1 cellular context compared by ENCODE assay signal in genomic region chr3:17742092-17742836, GRCh38.
TF ChIP-seq lines count a peak whose summit lies in the region.

A gene with protein sequence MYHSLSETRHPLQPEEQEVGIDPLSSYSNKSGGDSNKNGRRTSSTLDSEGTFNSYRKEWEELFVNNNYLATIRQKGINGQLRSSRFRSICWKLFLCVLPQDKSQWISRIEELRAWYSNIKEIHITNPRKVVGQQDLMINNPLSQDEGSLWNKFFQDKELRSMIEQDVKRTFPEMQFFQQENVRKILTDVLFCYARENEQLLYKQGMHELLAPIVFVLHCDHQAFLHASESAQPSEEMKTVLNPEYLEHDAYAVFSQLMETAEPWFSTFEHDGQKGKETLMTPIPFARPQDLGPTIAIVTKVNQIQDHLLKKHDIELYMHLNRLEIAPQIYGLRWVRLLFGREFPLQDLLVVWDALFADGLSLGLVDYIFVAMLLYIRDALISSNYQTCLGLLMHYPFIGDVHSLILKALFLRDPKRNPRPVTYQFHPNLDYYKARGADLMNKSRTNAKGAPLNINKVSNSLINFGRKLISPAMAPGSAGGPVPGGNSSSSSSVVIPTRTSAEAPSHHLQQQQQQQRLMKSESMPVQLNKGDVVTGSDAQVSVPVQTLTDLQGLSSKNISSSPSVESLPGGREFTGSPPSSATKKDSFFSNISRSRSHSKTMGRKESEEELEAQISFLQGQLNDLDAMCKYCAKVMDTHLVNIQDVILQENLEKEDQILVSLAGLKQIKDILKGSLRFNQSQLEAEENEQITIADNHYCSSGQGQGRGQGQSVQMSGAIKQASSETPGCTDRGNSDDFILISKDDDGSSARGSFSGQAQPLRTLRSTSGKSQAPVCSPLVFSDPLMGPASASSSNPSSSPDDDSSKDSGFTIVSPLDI (minus strand): TSS chr3:17742631. CDS start chr3:17508570, 234,061 bp downstream.

TF ChIP-seq in HEK293, 187 proteins besides CTCF, POLR2A, EP300 and RAD21 (continued from another document and continues in another):
- peak; percentile 71 for TF ChIP-seq INSM2 (tag by site-specific recombination; IDR thresholded peaks at IDR 0.05)
- TF ChIP-seq ZNF146 (tag by site-specific recombination; IDR thresholded peaks at IDR 0.05) = peak; percentile 19; the same call in 1 of the 2 replicates
- TF ChIP-seq ZNF791 (tag by site-specific recombination; IDR thresholded peaks at IDR 0.05) = no peak
- TF ChIP-seq, protein P1, sequence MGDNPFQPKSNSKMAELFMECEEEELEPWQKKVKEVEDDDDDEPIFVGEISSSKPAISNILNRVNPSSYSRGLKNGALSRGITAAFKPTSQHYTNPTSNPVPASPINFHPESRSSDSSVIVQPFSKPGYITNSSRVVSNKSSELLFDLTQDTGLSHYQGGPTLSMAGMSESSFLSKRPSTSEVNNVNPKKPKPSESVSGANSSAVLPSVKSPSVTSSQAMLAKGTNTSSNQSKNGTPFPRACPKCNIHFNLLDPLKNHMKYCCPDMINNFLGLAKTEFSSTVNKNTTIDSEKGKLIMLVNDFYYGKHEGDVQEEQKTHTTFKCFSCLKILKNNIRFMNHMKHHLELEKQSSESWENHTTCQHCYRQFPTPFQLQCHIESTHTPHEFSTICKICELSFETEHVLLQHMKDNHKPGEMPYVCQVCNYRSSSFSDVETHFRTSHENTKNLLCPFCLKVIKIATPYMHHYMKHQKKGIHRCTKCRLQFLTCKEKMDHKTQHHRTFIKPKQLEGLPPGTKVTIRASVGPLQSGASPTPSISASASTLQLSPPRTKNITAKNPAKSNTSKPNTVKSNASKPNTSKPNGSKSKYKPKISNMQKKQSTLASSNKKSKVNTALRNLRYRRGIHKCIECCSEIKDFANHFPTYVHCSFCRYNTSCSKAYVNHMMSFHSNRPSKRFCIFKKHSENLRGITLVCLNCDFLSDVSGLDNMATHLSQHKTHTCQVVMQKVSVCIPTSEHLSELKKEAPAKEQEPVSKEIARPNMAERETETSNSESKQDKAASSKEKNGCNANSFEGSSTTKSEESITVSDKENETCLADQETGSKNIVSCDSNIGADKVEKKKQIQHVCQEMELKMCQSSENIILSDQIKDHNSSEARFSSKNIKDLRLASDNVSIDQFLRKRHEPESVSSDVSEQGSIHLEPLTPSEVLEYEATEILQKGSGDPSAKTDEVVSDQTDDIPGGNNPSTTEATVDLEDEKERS (tag by site-specific recombination; IDR thresholded peaks at IDR 0.05) = no peak
- no peak for TF ChIP-seq ZNF223 (tag by site-specific recombination; IDR thresholded peaks at IDR 0.05)
- TF ChIP-seq ZNF239 (tag by site-specific recombination; IDR thresholded peaks at IDR 0.05) = no peak; the same call in 1 of the 2 replicates
- TF ChIP-seq ZNF560 (tag by site-specific recombination; IDR thresholded peaks at IDR 0.05; ENCODE audit: borderline replicate concordance) = no peak
- TF ChIP-seq ZNF157 (tag by site-specific recombination; IDR thresholded peaks at IDR 0.05) = no peak
- TF ChIP-seq ZNF664 (tag by site-specific recombination; IDR thresholded peaks at IDR 0.05) = no peak
- TF ChIP-seq BCL11B (tag by site-specific recombination; IDR thresholded peaks at IDR 0.05; ENCODE audit: low read depth) = peak; percentile 96
- TF ChIP-seq ZNF175 (tag by site-specific recombination; IDR thresholded peaks at IDR 0.05) = no peak
- TF ChIP-seq, protein P2, sequence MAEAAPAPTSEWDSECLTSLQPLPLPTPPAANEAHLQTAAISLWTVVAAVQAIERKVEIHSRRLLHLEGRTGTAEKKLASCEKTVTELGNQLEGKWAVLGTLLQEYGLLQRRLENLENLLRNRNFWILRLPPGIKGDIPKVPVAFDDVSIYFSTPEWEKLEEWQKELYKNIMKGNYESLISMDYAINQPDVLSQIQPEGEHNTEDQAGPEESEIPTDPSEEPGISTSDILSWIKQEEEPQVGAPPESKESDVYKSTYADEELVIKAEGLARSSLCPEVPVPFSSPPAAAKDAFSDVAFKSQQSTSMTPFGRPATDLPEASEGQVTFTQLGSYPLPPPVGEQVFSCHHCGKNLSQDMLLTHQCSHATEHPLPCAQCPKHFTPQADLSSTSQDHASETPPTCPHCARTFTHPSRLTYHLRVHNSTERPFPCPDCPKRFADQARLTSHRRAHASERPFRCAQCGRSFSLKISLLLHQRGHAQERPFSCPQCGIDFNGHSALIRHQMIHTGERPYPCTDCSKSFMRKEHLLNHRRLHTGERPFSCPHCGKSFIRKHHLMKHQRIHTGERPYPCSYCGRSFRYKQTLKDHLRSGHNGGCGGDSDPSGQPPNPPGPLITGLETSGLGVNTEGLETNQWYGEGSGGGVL (tag by site-specific recombination; IDR thresholded peaks at IDR 0.05) = peak; percentile 95
- no peak for TF ChIP-seq ZNF544 (tag by site-specific recombination; IDR thresholded peaks at IDR 0.05)
- TF ChIP-seq ZNF768 (tag by site-specific recombination; IDR thresholded peaks at IDR 0.05) = peak; percentile 53; the same call in 1 of the 2 replicates
- TF ChIP-seq OVOL3 (tag by site-specific recombination; IDR thresholded peaks at IDR 0.05) = 0 out of 2 replicates have a peak, but pooled peaks have one; percentile 56
- TF ChIP-seq ZNF670 (tag by site-specific recombination; IDR thresholded peaks at IDR 0.05; ENCODE audit: low read depth) = no peak
- no peak for TF ChIP-seq ZFP41 (tag by site-specific recombination; IDR thresholded peaks at IDR 0.05; ENCODE audit: borderline replicate concordance)
- TF ChIP-seq ATF2 (tag by site-specific recombination; IDR thresholded peaks at IDR 0.05; ENCODE audit: low read depth) = no peak
- TF ChIP-seq GLI2 (tag by site-specific recombination; IDR thresholded peaks at IDR 0.05; ENCODE audit: borderline replicate concordance, low read depth) = no peak
- no peak for TF ChIP-seq ZNF514 (tag by site-specific recombination; IDR thresholded peaks at IDR 0.05)
- TF ChIP-seq ZNF449 (tag by site-specific recombination; IDR thresholded peaks at IDR 0.05) = peak; percentile 65
- 0 out of 2 replicates have a peak, but pooled peaks have one; percentile 59 for TF ChIP-seq ZNF394 (tag by site-specific recombination; IDR thresholded peaks at IDR 0.05; ENCODE audit: borderline replicate concordance)
- no peak for TF ChIP-seq ZNF354C (tag by site-specific recombination; IDR thresholded peaks at IDR 0.05; ENCODE audit: borderline replicate concordance, low read depth)
- TF ChIP-seq PATZ1 (tag by site-specific recombination; IDR thresholded peaks at IDR 0.05) = peak; percentile 94
- no peak for TF ChIP-seq HOXA7 (CRISPR knock-in tag; IDR thresholded peaks at IDR 0.05; ENCODE audit: borderline replicate concordance)
- TF ChIP-seq MYNN (tag by site-specific recombination; IDR thresholded peaks at IDR 0.05; ENCODE audit: borderline replicate concordance) = no peak
- no peak for TF ChIP-seq SETDB1 (IDR thresholded peaks at IDR 0.05; ENCODE audit: insufficient read length, low read length)
- TF ChIP-seq ZNF473 (tag by site-specific recombination; IDR thresholded peaks at IDR 0.05) = no peak
- TF ChIP-seq ZNF747 (tag by site-specific recombination; IDR thresholded peaks at IDR 0.05) = no peak
- peak; percentile 92 for TF ChIP-seq SP7 (tag by site-specific recombination; IDR thresholded peaks at IDR 0.05)
- no peak for TF ChIP-seq ZNF214 (tag by site-specific recombination; IDR thresholded peaks at IDR 0.05; ENCODE audit: borderline replicate concordance)
- peak; percentile 30; the same call in 1 of the 2 replicates for TF ChIP-seq ZNF585B (tag by site-specific recombination; IDR thresholded peaks at IDR 0.05)
- no peak for TF ChIP-seq ZNF549 (tag by site-specific recombination; IDR thresholded peaks at IDR 0.05)
- TF ChIP-seq ZNF416 (tag by site-specific recombination; IDR thresholded peaks at IDR 0.05) = no peak
- TF ChIP-seq, protein P3, sequence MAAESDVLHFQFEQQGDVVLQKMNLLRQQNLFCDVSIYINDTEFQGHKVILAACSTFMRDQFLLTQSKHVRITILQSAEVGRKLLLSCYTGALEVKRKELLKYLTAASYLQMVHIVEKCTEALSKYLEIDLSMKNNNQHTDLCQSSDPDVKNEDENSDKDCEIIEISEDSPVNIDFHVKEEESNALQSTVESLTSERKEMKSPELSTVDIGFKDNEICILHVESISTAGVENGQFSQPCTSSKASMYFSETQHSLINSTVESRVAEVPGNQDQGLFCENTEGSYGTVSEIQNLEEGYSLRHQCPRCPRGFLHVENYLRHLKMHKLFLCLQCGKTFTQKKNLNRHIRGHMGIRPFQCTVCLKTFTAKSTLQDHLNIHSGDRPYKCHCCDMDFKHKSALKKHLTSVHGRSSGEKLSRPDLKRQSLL (tag by site-specific recombination; IDR thresholded peaks at IDR 0.05) = no peak
- TF ChIP-seq KLF16 (tag by site-specific recombination; IDR thresholded peaks at IDR 0.05) = peak; percentile 89
- TF ChIP-seq ZNF37A (tag by site-specific recombination; IDR thresholded peaks at IDR 0.05) = peak; percentile 61; the same call in 1 of the 2 replicates
- TF ChIP-seq KLF1 (tag by site-specific recombination; IDR thresholded peaks at IDR 0.05) = peak; percentile 85
- peak; percentile 75; the same call in 1 of the 2 replicates for TF ChIP-seq ZNF629 (tag by site-specific recombination; IDR thresholded peaks at IDR 0.05)
- TF ChIP-seq TCF7L2 (IDR thresholded peaks at IDR 0.05; ENCODE audit: borderline replicate concordance, low read depth, low read length) = no peak; the same call in 1 of the 2 replicates
- no peak for TF ChIP-seq MEIS1 (CRISPR knock-in tag; IDR thresholded peaks at IDR 0.05; ENCODE audit: borderline replicate concordance)
- peak; percentile 71 for TF ChIP-seq ZNF660 (tag by site-specific recombination; IDR thresholded peaks at IDR 0.05)
- TF ChIP-seq ZNF274 (IDR thresholded peaks at IDR 0.05; ENCODE audit: low read length) = no peak
- TF ChIP-seq ZNF274 (tag by site-specific recombination; IDR thresholded peaks at IDR 0.05; ENCODE audit: borderline replicate concordance) = no peak
- TF ChIP-seq, protein P4, sequence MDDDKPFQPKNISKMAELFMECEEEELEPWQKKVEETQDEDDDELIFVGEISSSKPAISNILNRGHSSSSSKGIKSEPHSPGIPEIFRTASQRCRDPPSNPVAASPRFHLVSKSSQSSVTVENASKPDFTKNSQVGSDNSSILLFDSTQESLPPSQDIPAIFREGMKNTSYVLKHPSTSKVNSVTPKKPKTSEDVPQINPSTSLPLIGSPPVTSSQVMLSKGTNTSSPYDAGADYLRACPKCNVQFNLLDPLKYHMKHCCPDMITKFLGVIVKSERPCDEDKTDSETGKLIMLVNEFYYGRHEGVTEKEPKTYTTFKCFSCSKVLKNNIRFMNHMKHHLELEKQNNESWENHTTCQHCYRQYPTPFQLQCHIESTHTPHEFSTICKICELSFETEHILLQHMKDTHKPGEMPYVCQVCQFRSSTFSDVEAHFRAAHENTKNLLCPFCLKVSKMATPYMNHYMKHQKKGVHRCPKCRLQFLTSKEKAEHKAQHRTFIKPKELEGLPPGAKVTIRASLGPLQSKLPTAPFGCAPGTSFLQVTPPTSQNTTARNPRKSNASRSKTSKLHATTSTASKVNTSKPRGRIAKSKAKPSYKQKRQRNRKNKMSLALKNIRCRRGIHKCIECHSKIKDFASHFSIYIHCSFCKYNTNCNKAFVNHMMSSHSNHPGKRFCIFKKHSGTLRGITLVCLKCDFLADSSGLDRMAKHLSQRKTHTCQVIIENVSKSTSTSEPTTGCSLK (tag by site-specific recombination; IDR thresholded peaks at IDR 0.05) = no peak
